11 cellular contexts compared by ENCODE assay signal in the genomic region with DNA sequence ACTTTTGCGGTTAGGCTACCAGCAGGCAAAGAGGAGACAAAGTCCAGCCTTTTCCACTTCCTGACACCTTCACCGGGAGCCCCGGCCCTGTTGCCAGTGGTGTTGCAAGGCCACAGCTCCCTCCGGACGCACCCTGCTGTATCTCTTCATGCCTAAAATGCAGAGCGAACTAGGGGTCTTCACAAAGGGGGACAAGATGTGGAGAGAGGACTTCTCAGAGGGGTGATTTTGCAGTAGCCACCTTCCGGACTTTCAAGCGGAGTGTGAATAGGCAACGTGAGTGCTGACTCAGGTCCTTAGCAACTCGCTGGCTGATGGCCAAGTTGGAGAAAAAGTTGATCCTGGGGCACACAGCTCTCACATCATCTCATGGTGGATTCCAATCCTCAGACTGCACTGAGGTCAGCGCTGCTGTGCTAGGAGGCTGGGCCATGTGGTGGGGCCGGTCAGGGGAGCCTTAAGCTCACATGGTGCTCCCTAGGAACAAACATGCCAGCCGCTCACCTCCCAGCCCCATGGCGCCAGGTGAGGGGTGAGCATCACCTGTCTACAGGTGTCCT.
DNase-seq lines count a peak whose midpoint lies in the region; ATAC-seq lines count a peak whose summit lies in the region.
"Had no signal": no experiment of that assay in that cellular context is flagged by ENCODE, and none has a peak within 500 bp of the region (broad histone marks: within the 10 kb centered on the region; RNA-seq: fewer than 3 reads in every experiment).

No MANE protein-coding gene starts in this region.

- DNase-seq in DMS79 (lab: John Stamatoyannopoulos, UW) (peak; percentile 4), M059J (ENCODE audit: low read depth) (peak; percentile 71), dermis blood vessel endothelial cell (peak; percentile 43), mucosa of gallbladder (ENCODE audit: low spot score) (peak; percentile 50), 8988T (no peak), AG20443 (ENCODE audit: low spot score) (no peak)
- DNase-seq in activated CD4-positive, alpha-beta T cell treated with anti-CD3 and anti-CD28 coated beads, Interleukin-2, amount 50 U/mL, for 1 hour, result no peak
- DNase-seq: activated CD4-positive, alpha-beta T cell treated with anti-CD3 and anti-CD28 coated beads for 48 hours; NCI-H1694 treated with DMSO at 0.1 percent for 48 hours; nucleus accumbens had no signal

- no peak for ATAC-seq in GM21390 (IDR thresholded peaks at IDR 0.05; ENCODE audit: unreplicated experiment)

Comparison
In these comparisons a context has a peak if more than half of its experiments do, and no peak if none do; other contexts are left out.
1. DNase-seq: peak in DMS79 (single experiment), M059J (single experiment), dermis blood vessel endothelial cell (single experiment) and mucosa of gallbladder (single experiment); none in 8988T (single experiment), AG20443 (single experiment) and activated CD4-positive, alpha-beta T cell treated with anti-CD3 and anti-CD28 coated beads, Interleukin-2, amount 50 U/mL, for 1 hour (single experiment).